In the genomic region with DNA sequence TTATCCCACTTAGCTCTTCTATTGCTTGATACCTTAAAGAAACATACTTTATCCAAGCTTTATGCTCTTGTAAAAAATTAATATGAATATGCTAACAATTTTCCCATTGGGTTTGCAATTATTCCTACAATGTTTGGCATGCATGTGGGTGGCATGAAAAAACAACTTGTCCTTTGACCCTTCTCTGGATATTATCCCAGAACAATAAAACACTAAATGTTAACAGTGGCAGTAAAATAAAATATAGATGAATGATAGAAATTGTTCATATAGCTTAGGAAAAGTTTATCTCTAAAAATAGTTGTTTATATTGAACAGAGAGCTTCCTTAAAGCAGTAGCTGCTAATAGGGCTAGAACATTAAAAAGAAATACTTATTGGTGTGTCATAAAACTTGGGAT, we compare ENCODE assay signal across 30 cellular contexts.
"Had no signal": no experiment of that assay in that cellular context is flagged by ENCODE, and none has a peak within 500 bp of the region (broad histone marks: within the 10 kb centered on the region; RNA-seq: fewer than 3 reads in every experiment).

No MANE protein-coding gene starts in this region.

- H3K27ac Mint-ChIP-seq: activated CD4-positive, alpha-beta memory T cell treated with anti-CD3 and anti-CD28 coated beads for 36 hours; activated CD4-positive, alpha-beta T cell treated with anti-CD3 and anti-CD28 coated beads for 36 hours; activated CD4-positive, alpha-beta T cell treated with anti-CD3 and anti-CD28 coated beads, Interleukin-2, amount 10 ng/mL, durations not matched to agents 24 days and 14 days; activated CD8-positive, alpha-beta T cell treated with anti-CD3 and anti-CD28 coated beads, Interleukin-2, amount 10 ng/mL, durations not matched to agents 7 days and 5 days; activated naive CD4-positive, alpha-beta T cell treated with anti-CD3 and anti-CD28 coated beads, Interleukin-2, amount 10 ng/mL, durations not matched to agents 7 days and 5 days; activated naive CD8-positive, alpha-beta T cell; activated T-cell treated with anti-CD3 and anti-CD28 coated beads, Interleukin-2, amount 50 U/mL, for 24 hours; activated T-cell treated with anti-CD3 and anti-CD28 coated beads, Interleukin-2, amount 50 U/mL, for 72 hours had no signal

- FAIRE-seq: endometrium had no signal

- H3K27me3 ChIP-seq: body of pancreas, breast epithelium, cardiac muscle cell, colonic mucosa, foreskin keratinocyte, gastrocnemius medialis, heart left ventricle had no signal

- H3K4me3 ChIP-seq: body of pancreas, breast epithelium, cardiac muscle cell, colonic mucosa, gastrocnemius medialis, heart left ventricle had no signal

- DNase-seq: activated CD4-positive, alpha-beta memory T cell treated with anti-CD3 and anti-CD28 coated beads for 36 hours; activated CD4-positive, alpha-beta T cell treated with anti-CD3 and anti-CD28 coated beads for 36 hours; activated CD4-positive, alpha-beta T cell treated with anti-CD3 and anti-CD28 coated beads, Interleukin-2, amount 10 ng/mL, durations not matched to agents 24 days and 14 days; activated CD4-positive, CD25-positive, alpha-beta regulatory T cell; activated CD4-positive, CD25-positive, alpha-beta regulatory T cell treated with anti-CD3 and anti-CD28 coated beads, Interleukin-2, amount 50 U/mL, for 72 hours; activated CD8-positive, alpha-beta memory T cell treated with anti-CD3 and anti-CD28 coated beads, Interleukin-2, amount 50 U/mL, for 48 hours; activated CD8-positive, alpha-beta T cell treated with anti-CD3 and anti-CD28 coated beads, Interleukin-2, amount 10 ng/mL, durations not matched to agents 7 days and 5 days; activated gamma-delta T cell; activated naive CD4-positive, alpha-beta T cell; activated naive CD4-positive, alpha-beta T cell treated with anti-CD3 and anti-CD28 coated beads, Interleukin-2, amount 10 ng/mL, durations not matched to agents 7 days and 5 days; activated T-cell treated with anti-CD3 and anti-CD28 coated beads for 4 hours; activated T-cell treated with anti-CD3 and anti-CD28 coated beads, Interleukin-2, amount 50 U/mL, for 24 hours; activated T-cell treated with anti-CD3 and anti-CD28 coated beads, Interleukin-2, amount 50 U/mL, for 72 hours; amniotic stem cell; anterior cingulate cortex; body of pancreas; central memory CD4-positive, alpha-beta T cell; cerebellar nuclear complex; colonic mucosa; effector CD8-positive, alpha-beta T cell; foreskin keratinocyte; gastrocnemius medialis; glutamatergic neuron; heart left ventricle; T-helper 2 cell had no signal

- H3K4me1 ChIP-seq: body of pancreas, breast epithelium, colonic mucosa, gastrocnemius medialis, heart left ventricle had no signal

- H3K27me3 Mint-ChIP-seq: activated CD4-positive, alpha-beta memory T cell treated with anti-CD3 and anti-CD28 coated beads for 36 hours; activated CD4-positive, alpha-beta T cell treated with anti-CD3 and anti-CD28 coated beads for 36 hours; activated CD4-positive, alpha-beta T cell treated with anti-CD3 and anti-CD28 coated beads, Interleukin-2, amount 10 ng/mL, durations not matched to agents 24 days and 14 days; activated naive CD4-positive, alpha-beta T cell treated with anti-CD3 and anti-CD28 coated beads, Interleukin-2, amount 10 ng/mL, durations not matched to agents 7 days and 5 days; activated naive CD8-positive, alpha-beta T cell; activated T-cell treated with anti-CD3 and anti-CD28 coated beads, Interleukin-2, amount 50 U/mL, for 24 hours had no signal

- H3K9me3 Mint-ChIP-seq: activated CD4-positive, alpha-beta T cell treated with anti-CD3 and anti-CD28 coated beads, Interleukin-2, amount 10 ng/mL, durations not matched to agents 24 days and 14 days had no signal

- H3K9me3 ChIP-seq: body of pancreas, breast epithelium, colonic mucosa, gastrocnemius medialis, heart left ventricle had no signal

- H3K4me3 Mint-ChIP-seq: activated CD4-positive, alpha-beta memory T cell treated with anti-CD3 and anti-CD28 coated beads for 36 hours; activated CD4-positive, alpha-beta T cell treated with anti-CD3 and anti-CD28 coated beads for 36 hours; activated CD4-positive, alpha-beta T cell treated with anti-CD3 and anti-CD28 coated beads, Interleukin-2, amount 10 ng/mL, durations not matched to agents 24 days and 14 days; activated CD8-positive, alpha-beta T cell treated with anti-CD3 and anti-CD28 coated beads, Interleukin-2, amount 10 ng/mL, durations not matched to agents 7 days and 5 days; activated naive CD4-positive, alpha-beta T cell treated with anti-CD3 and anti-CD28 coated beads, Interleukin-2, amount 10 ng/mL, durations not matched to agents 7 days and 5 days; activated naive CD8-positive, alpha-beta T cell; activated T-cell treated with anti-CD3 and anti-CD28 coated beads, Interleukin-2, amount 50 U/mL, for 24 hours; activated T-cell treated with anti-CD3 and anti-CD28 coated beads, Interleukin-2, amount 50 U/mL, for 72 hours had no signal

- ATAC-seq: activated CD4-positive, alpha-beta T cell treated with anti-CD3 and anti-CD28 coated beads for 36 hours; activated CD8-positive, alpha-beta T cell treated with anti-CD3 and anti-CD28 coated beads, Interleukin-2, amount 10 ng/mL, durations not matched to agents 7 days and 5 days; activated T-cell treated with anti-CD3 and anti-CD28 coated beads, Interleukin-2, amount 50 U/mL, for 72 hours; body of pancreas; esophagus mucosa; foreskin keratinocyte; gastrocnemius medialis; heart left ventricle had no signal

- H3K27ac ChIP-seq: body of pancreas, breast epithelium, cardiac muscle cell, colonic mucosa, foreskin keratinocyte, gastrocnemius medialis, heart left ventricle had no signal

- H3K4me1 Mint-ChIP-seq: activated CD4-positive, alpha-beta T cell treated with anti-CD3 and anti-CD28 coated beads for 36 hours; activated CD4-positive, alpha-beta T cell treated with anti-CD3 and anti-CD28 coated beads, Interleukin-2, amount 10 ng/mL, durations not matched to agents 24 days and 14 days; activated naive CD4-positive, alpha-beta T cell treated with anti-CD3 and anti-CD28 coated beads, Interleukin-2, amount 10 ng/mL, durations not matched to agents 7 days and 5 days had no signal

- H3K36me3 ChIP-seq: breast epithelium, cardiac muscle cell, colonic mucosa, gastrocnemius medialis, heart left ventricle had no signal

- H3K36me3 Mint-ChIP-seq: activated CD4-positive, alpha-beta memory T cell treated with anti-CD3 and anti-CD28 coated beads for 36 hours; activated naive CD4-positive, alpha-beta T cell treated with anti-CD3 and anti-CD28 coated beads, Interleukin-2, amount 10 ng/mL, durations not matched to agents 7 days and 5 days; activated naive CD8-positive, alpha-beta T cell had no signal
